ENCODE assay signal across 8 cellular contexts in genomic region chr15:101277943-101278564, GRCh38. TPM values are rescaled to one million over a fixed set of nuclear protein-coding genes. Genes with fewer than 3 reads are reported as not detected.
DNase-seq lines count a peak whose midpoint lies in the region; ATAC-seq and TF ChIP-seq lines count a peak whose summit lies in the region.

No MANE protein-coding gene starts in this region.

- TF ChIP-seq POLR2A in esophagus muscularis mucosa (IDR thresholded peaks at IDR 0.05; ENCODE audit: low read depth) = no peak

- TF ChIP-seq CTCF in GM12864 (IDR thresholded peaks at IDR 0.05; ENCODE audit: low read depth, low read length, missing control alignments) (no peak), RWPE1 (conservative IDR thresholded peaks at IDR 0.05; ENCODE audit: low read depth) (no peak), esophagus muscularis mucosa (IDR thresholded peaks at IDR 0.05) (no peak), psoas muscle (IDR thresholded peaks at IDR 0.05) (no peak), omental fat pad (IDR thresholded peaks at IDR 0.05) (no peak)

- CTCF ChIA-PET in RWPE1 (lab: Yijun Ruan, JAX) = interaction anchor here (1.2 kb wide), 1 partner anchor 11 kb away, joined by 7 read pairs; no protein-coding TSS in a partner anchor

- H3K9me3 ChIP-seq in esophagus muscularis mucosa (no peaks in the 10 kb centered on the region), psoas muscle (no peaks in the 10 kb centered on the region)

- H3K36me3 ChIP-seq in esophagus muscularis mucosa = peaks cover 42 to 65% (median 55%) of the 10 kb centered on the region in 4 donors
- peaks cover 10 to 70% of the 10 kb centered on the region in 2 donors for H3K36me3 ChIP-seq in psoas muscle (ENCODE audit: insufficient read depth in 1 of 2, low read depth in 1 of 2)

- ATAC-seq in psoas muscle (peak in 2 of 4 donors; percentile 26 to 47), omental fat pad (ENCODE audit: low FRiP score) (no peak), GM19023 (IDR thresholded peaks at IDR 0.05; ENCODE audit: unreplicated experiment) (no peak), HG03025 (IDR thresholded peaks at IDR 0.05; ENCODE audit: low FRiP score, unreplicated experiment) (no peak)

- TF ChIP-seq EP300 in esophagus muscularis mucosa (IDR thresholded peaks at IDR 0.05) = no peak

- peak overlapping the region; percentile 80; the same call in 1 of the 2 replicates for H3K4me3 ChIP-seq in GM12864 (ENCODE audit: low read depth, low read length)
- H3K4me3 ChIP-seq in esophagus muscularis mucosa = peak overlapping the region; percentile 79 to 92 (median 88)
- H3K4me3 ChIP-seq in psoas muscle = peak overlapping the region; percentile 72

- intact Hi-C loops in esophagus muscularis mucosa (cut with DNase I) (no loop called here), psoas muscle (cut with DNase I) (loop anchor here in 1 of 2 donors (2.0 kb wide), 1 partner anchor 15 kb away; no protein-coding TSS in a partner anchor)

- peak overlapping the region; percentile 88 for H3K27ac ChIP-seq in RWPE1
- peak overlapping the region; percentile 87 to 95 (median 92) for H3K27ac ChIP-seq in esophagus muscularis mucosa (replicated peaks in 1 of 4)
- H3K27ac ChIP-seq in psoas muscle = peak overlapping the region; percentile 89

- POLR2A ChIA-PET in RWPE1 (lab: Yijun Ruan, JAX; ENCODE audit: low non-redundant PET) = no interaction called here

- DNase-seq in GM12864 (ENCODE audit: low read depth) (no peak), RWPE1 (ENCODE audit: low spot score) (no peak), esophagus muscularis mucosa (ENCODE audit: extremely low spot score) (no peak), psoas muscle (no peak), omental fat pad (ENCODE audit: low spot score) (no peak), NCI-H774 (lab: John Stamatoyannopoulos, UW) (no peak)

- peaks cover 11 to 26% (median 23%) of the 10 kb centered on the region in 4 donors for H3K4me1 ChIP-seq in esophagus muscularis mucosa
- peaks cover 35% of the 10 kb centered on the region for H3K4me1 ChIP-seq in psoas muscle

- no peaks in the 10 kb centered on the region for H3K27me3 ChIP-seq in esophagus muscularis mucosa
- H3K27me3 ChIP-seq in psoas muscle (ENCODE audit: insufficient read depth in 3 of 3, low read length in 2 of 3) = no peaks in the 10 kb centered on the region

- 82% methylated on average over 12 of the region's 12 CpGs for WGBS in esophagus muscularis mucosa
- 31 to 33% (median 31%) methylated on average over 12 of the region's 12 CpGs for WGBS in psoas muscle, 3 donors

RNA-seq across cellular contexts. Expression of gene SELENOS, which starts 0.8 kb away (rescaled TPM):
- total RNA-seq in esophagus muscularis mucosa = 10 to 100 TPM; 47.3 to 75.4 (median 59.8) TPM
- total RNA-seq in psoas muscle = 10 to 100 TPM; 25.7 to 98.9 (median 50.4) TPM
- 100 to 1,000 TPM; 137 to 201 (median 156) TPM for polyA plus RNA-seq in psoas muscle
- 10 to 100 TPM; 61.0 to 99.4 (median 92.3) TPM for total RNA-seq in omental fat pad

RNA-seq across cellular contexts. Expression of gene SNRPA1, which starts 17.0 kb away (rescaled TPM):
- total RNA-seq in esophagus muscularis mucosa (10 to 100 TPM; 19.9 to 35.7 (median 25.2) TPM), psoas muscle (10 to 100 TPM; 14.8 to 42.3 (median 28.0) TPM), omental fat pad (10 to 100 TPM; 25.6 to 47.7 (median 29.3) TPM)
- polyA plus RNA-seq in psoas muscle = 100 to 1,000 TPM in 1 of 3 donors, 10 to 100 TPM in 2; 34.9 to 126 (median 73.6) TPM

RNA-seq across cellular contexts. Expression of gene CHSY1, which starts 26.2 kb away (rescaled TPM):
- total RNA-seq in esophagus muscularis mucosa = 10 to 100 TPM; 13.3 to 31.6 (median 19.6) TPM
- total RNA-seq in psoas muscle = 10 to 100 TPM in 2 of 4 donors, 1 to 10 TPM in 2; 6.7 to 11.4 (median 8.5) TPM
- 1 to 10 TPM; 2.9 to 5.0 (median 4.4) TPM for polyA plus RNA-seq in psoas muscle
- 10 to 100 TPM; 16.9 to 85.3 (median 39.4) TPM for total RNA-seq in omental fat pad
